Comparison of ENCODE assay signal across 1 cellular context in genomic region chr5:50709471-50709870, GRCh38.
TF ChIP-seq lines count a peak whose summit lies in the region.

No MANE protein-coding gene starts in this region.

TF ChIP-seq in SK-N-SH, 30 proteins besides CTCF, POLR2A, EP300 and RAD21 (continued from another document):
- TF ChIP-seq, protein P1, sequence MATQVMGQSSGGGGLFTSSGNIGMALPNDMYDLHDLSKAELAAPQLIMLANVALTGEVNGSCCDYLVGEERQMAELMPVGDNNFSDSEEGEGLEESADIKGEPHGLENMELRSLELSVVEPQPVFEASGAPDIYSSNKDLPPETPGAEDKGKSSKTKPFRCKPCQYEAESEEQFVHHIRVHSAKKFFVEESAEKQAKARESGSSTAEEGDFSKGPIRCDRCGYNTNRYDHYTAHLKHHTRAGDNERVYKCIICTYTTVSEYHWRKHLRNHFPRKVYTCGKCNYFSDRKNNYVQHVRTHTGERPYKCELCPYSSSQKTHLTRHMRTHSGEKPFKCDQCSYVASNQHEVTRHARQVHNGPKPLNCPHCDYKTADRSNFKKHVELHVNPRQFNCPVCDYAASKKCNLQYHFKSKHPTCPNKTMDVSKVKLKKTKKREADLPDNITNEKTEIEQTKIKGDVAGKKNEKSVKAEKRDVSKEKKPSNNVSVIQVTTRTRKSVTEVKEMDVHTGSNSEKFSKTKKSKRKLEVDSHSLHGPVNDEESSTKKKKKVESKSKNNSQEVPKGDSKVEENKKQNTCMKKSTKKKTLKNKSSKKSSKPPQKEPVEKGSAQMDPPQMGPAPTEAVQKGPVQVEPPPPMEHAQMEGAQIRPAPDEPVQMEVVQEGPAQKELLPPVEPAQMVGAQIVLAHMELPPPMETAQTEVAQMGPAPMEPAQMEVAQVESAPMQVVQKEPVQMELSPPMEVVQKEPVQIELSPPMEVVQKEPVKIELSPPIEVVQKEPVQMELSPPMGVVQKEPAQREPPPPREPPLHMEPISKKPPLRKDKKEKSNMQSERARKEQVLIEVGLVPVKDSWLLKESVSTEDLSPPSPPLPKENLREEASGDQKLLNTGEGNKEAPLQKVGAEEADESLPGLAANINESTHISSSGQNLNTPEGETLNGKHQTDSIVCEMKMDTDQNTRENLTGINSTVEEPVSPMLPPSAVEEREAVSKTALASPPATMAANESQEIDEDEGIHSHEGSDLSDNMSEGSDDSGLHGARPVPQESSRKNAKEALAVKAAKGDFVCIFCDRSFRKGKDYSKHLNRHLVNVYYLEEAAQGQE (IDR thresholded peaks at IDR 0.05; ENCODE audit: low read depth, low read length) = no peak
- TF ChIP-seq USF1 (IDR thresholded peaks at IDR 0.05; ENCODE audit: borderline replicate concordance, low read depth) (no peak), NRF1 (IDR thresholded peaks at IDR 0.05; ENCODE audit: low read depth, low read length) (no peak)
